In the genomic region with DNA sequence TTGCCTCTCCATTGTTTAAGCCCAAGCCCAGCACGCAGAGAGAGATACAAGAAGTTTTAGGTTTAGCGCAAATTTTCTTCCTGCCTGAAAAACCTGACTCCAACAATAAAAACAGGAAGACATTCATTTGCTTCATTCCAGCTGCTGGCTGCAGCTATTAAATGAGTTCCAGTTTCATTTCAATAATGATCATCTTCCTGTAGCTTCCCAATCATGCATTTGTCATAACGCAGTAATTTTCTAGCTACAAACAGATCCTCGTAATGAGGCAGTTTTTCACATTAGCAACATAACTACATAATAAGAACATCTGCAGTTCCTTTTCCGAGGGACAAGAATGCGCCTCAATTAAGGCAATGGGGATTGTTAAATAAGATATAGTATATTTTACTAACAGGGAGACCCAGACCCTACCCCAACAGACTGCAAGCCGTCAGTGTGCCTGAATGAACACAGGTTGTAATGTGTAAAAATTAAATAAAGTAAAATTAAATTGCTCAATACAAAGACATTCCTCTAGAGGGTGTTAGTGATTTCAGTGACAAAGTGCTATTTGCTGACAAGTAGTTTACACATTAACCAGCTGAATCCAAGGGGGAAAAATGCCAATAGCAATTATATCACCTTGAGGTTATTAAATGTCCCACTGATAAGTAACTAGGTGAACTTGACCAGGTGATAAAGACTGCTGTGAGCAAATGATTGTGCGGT, we compare ENCODE assay signal across 9 cellular contexts.
DNase-seq lines count a peak whose midpoint lies in the region; ATAC-seq and TF ChIP-seq lines count a peak whose summit lies in the region.
"Had no signal": no experiment of that assay in that cellular context is flagged by ENCODE, and none has a peak within 500 bp of the region (broad histone marks: within the 10 kb centered on the region; RNA-seq: fewer than 3 reads in every experiment).

No MANE protein-coding gene starts in this region.

- H3K4me1 ChIP-seq in body of pancreas: peaks cover 16% of the 10 kb centered on the region
- peaks cover 11% of the 10 kb centered on the region for H3K4me1 ChIP-seq in lower lobe of right lung

- H3K27ac ChIP-seq in body of pancreas: no peak overlapping the region
- no peak overlapping the region for H3K27ac ChIP-seq in lower lobe of right lung

- H3K36me3 ChIP-seq in body of pancreas (replicated peaks in 1 of 2; ENCODE audit: insufficient read depth in 1 of 2, low read depth in 2 of 2): no peaks in the 10 kb centered on the region
- H3K36me3 ChIP-seq in lower lobe of right lung: no peaks in the 10 kb centered on the region

- WGBS in body of pancreas, 2 donors: 12 to 15% methylated on average over 8 of the region's 8 CpGs

- peaks cover 0 to 5% (median 2%) of the 10 kb centered on the region in 7 donors for H3K9me3 Mint-ChIP-seq in CD14-positive monocyte

- H3K9me3 ChIP-seq in body of pancreas: no peaks in the 10 kb centered on the region
- no peaks in the 10 kb centered on the region for H3K9me3 ChIP-seq in lower lobe of right lung

- TF ChIP-seq POLR2A in body of pancreas (IDR thresholded peaks at IDR 0.05): no peak

- peak overlapping the region in 1 of 2 donors; percentile 41 for H3K4me3 Mint-ChIP-seq in CD14-positive monocyte

- peaks cover 4% of the 10 kb centered on the region for H3K4me1 Mint-ChIP-seq in CD14-positive monocyte

- no peaks in the 10 kb centered on the region for H3K27me3 Mint-ChIP-seq in CD14-positive monocyte (ENCODE audit: low read depth in 3 of 3)

- no peak overlapping the region for H3K27ac Mint-ChIP-seq in CD14-positive monocyte

- intact Hi-C loops in CD14-positive monocyte (cut with micrococcal nuclease) (no loop called here), body of pancreas (cut with DNase I) (no loop called here), lower lobe of right lung (cut with DNase I) (no loop called here), posterior cingulate gyrus (cut with DNase I) (no loop called here)

- no peak for DNase-seq in CD14-positive monocyte (ENCODE audit: low spot score)
- DNase-seq in LHCN-M2 (ENCODE audit: low read depth): peak; percentile 17
- DNase-seq in body of pancreas: peak in 1 of 4 donors; percentile 55
- DNase-seq in lower lobe of right lung: no peak
- no peak for DNase-seq in activated effector memory CD4-positive, alpha-beta T cell treated with anti-CD3 and anti-CD28 coated beads, Interleukin-2, amount 50 U/mL, for 16 hours
- DNase-seq in NCI-H146 (lab: John Stamatoyannopoulos, UW): no peak
- no peak for DNase-seq in posterior cingulate gyrus
- DNase-seq: stimulated activated CD4-positive, alpha-beta T cell treated with anti-CD3 and anti-CD28 coated beads, Interleukin-2, amount 100 ng/mL, for 48 hours had no signal

- H3K27me3 ChIP-seq in body of pancreas: peaks cover 0 to 6% of the 10 kb centered on the region in 2 donors
- no peaks in the 10 kb centered on the region for H3K27me3 ChIP-seq in lower lobe of right lung (ENCODE audit: low read depth)

- no peaks in the 10 kb centered on the region for H3K36me3 Mint-ChIP-seq in CD14-positive monocyte

- no peak overlapping the region for H3K4me3 ChIP-seq in body of pancreas
- no peak overlapping the region for H3K4me3 ChIP-seq in lower lobe of right lung

- ATAC-seq in body of pancreas (peak; percentile 91), lower lobe of right lung (peak; percentile 32 to 37), GM18520 (IDR thresholded peaks at IDR 0.05; ENCODE audit: unreplicated experiment) (no peak)

- peak; percentile 20 for TF ChIP-seq CTCF in CD14-positive monocyte (IDR thresholded peaks at IDR 0.05)
- TF ChIP-seq CTCF in body of pancreas (IDR thresholded peaks at IDR 0.05): peak in 6 of 7 experiments; percentile 48 to 75 (median 64)
- TF ChIP-seq CTCF in lower lobe of right lung (IDR thresholded peaks at IDR 0.05): peak; percentile 29
